In genomic region chr22:39246217-39246616, GRCh38 we compare ENCODE assay signal across 18 cellular contexts. TPM values are rescaled to one million over a fixed set of nuclear protein-coding genes. Genes with fewer than 3 reads are reported as not detected.
"Had no signal": no experiment of that assay in that cellular context is flagged by ENCODE, and none has a peak within 500 bp of the region (broad histone marks: within the 10 kb centered on the region; RNA-seq: fewer than 3 reads in every experiment).

No MANE protein-coding gene starts in this region.

- DNase-seq: activated B cell treated with CpG ODN at 0.5 μM for 24 hours; activated CD4-positive, alpha-beta T cell treated with anti-CD3 and anti-CD28 coated beads for 48 hours; activated naive CD4-positive, alpha-beta T cell treated with anti-CD3 and anti-CD28 coated beads for 36 hours; activated naive CD8-positive, alpha-beta T cell treated with anti-CD3 and anti-CD28 coated beads, Interleukin-2, amount 50 U/mL, for 24 hours; colonic mucosa; foreskin keratinocyte; immature natural killer cell; mesendoderm; retina; stimulated activated CD4-positive, alpha-beta T cell treated with anti-CD3 and anti-CD28 coated beads, Interleukin-4, amount 100 ng/mL, for 1 hour; stimulated activated naive CD4-positive, alpha-beta T cell; substantia nigra had no signal

- H3K36me3 ChIP-seq: colonic mucosa, tibial nerve, vagina had no signal

- H3K4me3 ChIP-seq: colonic mucosa, tibial nerve, vagina had no signal

- H3K4me3 Mint-ChIP-seq: activated B cell treated with CpG ODN at 0.5 μM for 24 hours; activated naive CD4-positive, alpha-beta T cell treated with anti-CD3 and anti-CD28 coated beads for 36 hours had no signal

- ATAC-seq: activated naive CD8-positive, alpha-beta T cell treated with anti-CD3 and anti-CD28 coated beads, Interleukin-2, amount 50 U/mL, for 24 hours; foreskin keratinocyte had no signal

- H3K9me3 ChIP-seq: colonic mucosa, tibial nerve, vagina had no signal

- H3K27ac ChIP-seq: colonic mucosa, foreskin keratinocyte, vagina had no signal

- H3K9me3 Mint-ChIP-seq: activated B cell treated with CpG ODN at 0.5 μM for 24 hours; activated naive CD4-positive, alpha-beta T cell treated with anti-CD3 and anti-CD28 coated beads for 36 hours; activated naive CD8-positive, alpha-beta T cell treated with anti-CD3 and anti-CD28 coated beads, Interleukin-2, amount 50 U/mL, for 24 hours; activated T-helper 2 cell treated with anti-CD3 and anti-CD28 coated beads, Interferon-gamma antibody, Interleukin-2, Interleukin-4, amounts not matched to agents 10 μg/mL and 5 μg/mL and 100 μg/mL, durations not matched to agents 14 hours and 24 hours and 36 hours; immature natural killer cell had no signal

- H3K27ac Mint-ChIP-seq: activated B cell treated with CpG ODN at 0.5 μM for 24 hours; activated naive CD4-positive, alpha-beta T cell treated with anti-CD3 and anti-CD28 coated beads for 36 hours; activated naive CD8-positive, alpha-beta T cell treated with anti-CD3 and anti-CD28 coated beads, Interleukin-2, amount 50 U/mL, for 24 hours had no signal

- H3K27me3 ChIP-seq: foreskin keratinocyte, vagina had no signal

- FAIRE-seq: astrocyte, endothelial cell of umbilical vein, TTC549 had no signal

- H3K36me3 Mint-ChIP-seq: immature natural killer cell had no signal

RNA-seq across cellular contexts. Expression of gene PDGFB, which starts 1.4 kb away (rescaled TPM):
- total RNA-seq: activated B cell treated with CpG ODN at 0.5 μM for 24 hours had no signal
